In genomic region chr9:123654647-123655637, GRCh38 we compare ENCODE assay signal across 19 cellular contexts.
DNase-seq lines count a peak whose midpoint lies in the region; TF ChIP-seq lines count a peak whose summit lies in the region.
"Had no signal": no experiment of that assay in that cellular context is flagged by ENCODE, and none has a peak within 500 bp of the region (broad histone marks: within the 10 kb centered on the region; RNA-seq: fewer than 3 reads in every experiment).

No MANE protein-coding gene starts in this region.

- in situ Hi-C loops in G401 (cut with HindIII; ENCODE audit: low sequenced_read_pairs) (no loop called here), brain microvascular endothelial cell (cut with HindIII; ENCODE audit: low pct_ligation_motif_present, low sequenced_read_pairs) (no loop called here)

- no peak overlapping the region for H3K27ac ChIP-seq in brain microvascular endothelial cell
- H3K27ac ChIP-seq: A549, HL-60 had no signal

- DNase-seq in NCI-H82 (lab: John Stamatoyannopoulos, UW), result peak; percentile 38
- no peak for DNase-seq in NCI-H82 treated with DMSO at 0.1 percent for 48 hours (lab: John Stamatoyannopoulos, UW; ENCODE audit: unreplicated experiment)
- peak; percentile 49 for DNase-seq in G401 (ENCODE audit: low spot score)
- peak; percentile 28 for DNase-seq in NCI-H2171 treated with DMSO at 0.1 percent for 48 hours (lab: John Stamatoyannopoulos, UW)
- peak; percentile 31 for DNase-seq in cerebellum (ENCODE audit: low spot score)
- DNase-seq in NCI-H128 (lab: John Stamatoyannopoulos, UW; ENCODE audit: unreplicated experiment), result no peak
- DNase-seq in brain microvascular endothelial cell, result no peak
- no peak for DNase-seq in foreskin fibroblast
- DNase-seq: CD4-positive, alpha-beta memory T cell; NCI-H1048; NCI-H1417 treated with DMSO at 0.1 percent for 48 hours; NCI-H1694 treated with DMSO at 0.1 percent for 48 hours; NCI-H2081 treated with DMSO at 0.1 percent for 48 hours; NCI-H226; NCI-H524; PC-3; T-helper 17 cell had no signal

- TF ChIP-seq CTCF in brain microvascular endothelial cell (IDR thresholded peaks at IDR 0.05; ENCODE audit: low read depth, low read length, missing control alignments) (no peak), foreskin fibroblast (IDR thresholded peaks at IDR 0.05; ENCODE audit: low read depth, low read length) (no peak)

- H3K27me3 ChIP-seq in brain microvascular endothelial cell (replicated peaks), result no peaks in the 10 kb centered on the region

- H3K36me3 ChIP-seq in brain microvascular endothelial cell (replicated peaks), result no peaks in the 10 kb centered on the region

- H3K4me3 ChIP-seq in brain microvascular endothelial cell (ENCODE audit: low read depth, low read length) (no peak overlapping the region), foreskin fibroblast (ENCODE audit: low read depth in 1 of 2, low read length in 2 of 2) (no peak overlapping the region)
- H3K4me3 ChIP-seq: A549 had no signal

Comparison
In these comparisons a context has a peak if more than half of its experiments do, and no peak if none do; other contexts are left out.
1. DNase-seq: peak in NCI-H82 (single experiment), G401 (single experiment), NCI-H2171 treated with DMSO at 0.1 percent for 48 hours (single experiment) and cerebellum (single experiment); none in NCI-H82 treated with DMSO at 0.1 percent for 48 hours (single experiment), NCI-H128 (single experiment), brain microvascular endothelial cell (single experiment) and foreskin fibroblast (0 of 2).